Comparison of ENCODE assay signal across 1 cellular context in genomic region chr3:141368925-141369794, GRCh38.
TF ChIP-seq lines count a peak whose summit lies in the region.

No MANE protein-coding gene starts in this region.

TF ChIP-seq in endothelial cell of umbilical vein, 7 proteins besides CTCF, POLR2A, EP300 and RAD21 (continued from another document):
- TF ChIP-seq, protein P1, sequence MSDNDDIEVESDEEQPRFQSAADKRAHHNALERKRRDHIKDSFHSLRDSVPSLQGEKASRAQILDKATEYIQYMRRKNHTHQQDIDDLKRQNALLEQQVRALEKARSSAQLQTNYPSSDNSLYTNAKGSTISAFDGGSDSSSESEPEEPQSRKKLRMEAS (IDR thresholded peaks at IDR 0.05; ENCODE audit: insufficient read depth, insufficient read length), result no peak
